In the genomic region with DNA sequence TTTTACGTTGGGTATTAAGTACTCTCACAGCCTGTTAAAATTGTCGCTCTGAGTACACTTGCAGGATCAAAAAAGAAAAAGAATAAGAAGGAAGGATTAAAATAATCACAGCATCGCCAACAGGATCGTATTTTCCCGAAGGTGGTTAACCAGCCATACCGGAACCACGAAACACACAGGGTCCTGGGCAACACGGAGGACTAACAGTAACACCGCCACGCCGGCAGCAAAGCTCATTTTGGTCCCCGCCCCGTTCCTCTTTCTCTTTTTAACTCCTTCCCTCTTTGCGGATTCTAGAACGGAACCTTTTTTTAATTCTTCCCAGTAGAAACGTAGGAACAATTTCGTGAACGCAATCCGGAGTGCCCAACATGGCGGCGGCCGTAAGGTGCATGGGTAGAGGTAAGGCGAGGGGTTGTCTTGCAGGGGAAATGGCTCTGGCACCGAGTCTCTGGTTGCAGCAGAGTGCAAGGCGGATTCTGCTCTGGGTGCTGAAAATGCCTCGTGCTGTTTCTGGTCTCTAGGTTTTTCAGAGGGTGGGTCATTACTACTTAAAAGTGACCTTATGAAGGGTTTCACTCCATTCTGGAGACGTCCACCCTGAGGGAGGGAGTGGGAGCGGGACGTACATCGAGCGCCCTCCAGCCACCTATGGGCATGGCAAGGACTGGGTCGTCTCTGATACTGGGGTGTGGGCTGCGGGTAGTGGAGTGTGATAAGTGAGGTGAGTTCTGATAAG, we compare ENCODE assay signal across 8 cellular contexts. TPM values are rescaled to one million over a fixed set of nuclear protein-coding genes. Genes with fewer than 3 reads are reported as not detected.
DNase-seq lines count a peak whose midpoint lies in the region; ATAC-seq and TF ChIP-seq lines count a peak whose summit lies in the region.

MRPL1 (plus strand) TSS at position 353 of the 739 bp plus-strand sequence; CDS start at position 372, 19 bp downstream.

- TF ChIP-seq RAD21 in liver (IDR thresholded peaks at IDR 0.05): peak; percentile 69 to 71

- peaks cover 0 to 2% (median 0%) of the 10 kb centered on the region in 4 donors for H3K36me3 ChIP-seq in liver (ENCODE audit: control insufficient read depth in 4 of 4, insufficient read depth in 3 of 4, low read depth in 1 of 4, low read length in 3 of 4)

- H3K9me3 ChIP-seq in liver (ENCODE audit: control insufficient read depth in 4 of 4, low read length in 3 of 4): no peaks in the 10 kb centered on the region

- peak within 1 kb of the TSS; percentile 98 to 100 for H3K9ac ChIP-seq in liver (ENCODE audit: low read depth in 1 of 2, low read length in 2 of 2)

- peaks cover 3 to 15% (median 6%) of the 10 kb centered on the region in 4 donors for H3K4me1 ChIP-seq in liver (ENCODE audit: control insufficient read depth in 4 of 4, insufficient read depth in 4 of 4, low read length in 3 of 4)

- ATAC-seq in GM19397 (IDR thresholded peaks at IDR 0.05; ENCODE audit: unreplicated experiment) (peak; percentile 85), HG03571 (IDR thresholded peaks at IDR 0.05; ENCODE audit: unreplicated experiment) (peak; percentile 86)

- H3K4me3 ChIP-seq in liver (ENCODE audit: low read depth in 1 of 3, low read length in 3 of 3): peak within 1 kb of the TSS; percentile 63 to 94 (median 89)

- H3K27ac ChIP-seq in C4-2B (peak within 1 kb of the TSS; percentile 77), liver (ENCODE audit: low read depth in 1 of 2, low read length in 2 of 2) (peak within 1 kb of the TSS; percentile 91 to 96)

- peak; percentile 97 for DNase-seq in NCI-H82 (lab: John Stamatoyannopoulos, UW)
- DNase-seq in activated CD4-positive, alpha-beta T cell treated with anti-CD3 and anti-CD28 coated beads, Interleukin-2, amount 50 U/mL, for 48 hours: peak; percentile 81 to 90
- peak; percentile 93 to 97 for DNase-seq in dermis microvascular lymphatic vessel endothelial cell (ENCODE audit: low read depth in 2 of 2)
- peak; percentile 91 for DNase-seq in stimulated activated CD4-positive, alpha-beta T cell treated with anti-CD3 and anti-CD28 coated beads, Interleukin-4, amount 100 ng/mL, for 24 hours

- no peaks in the 10 kb centered on the region for H3K27me3 ChIP-seq in liver (ENCODE audit: control insufficient read depth in 4 of 4, insufficient read depth in 4 of 4, low read length in 3 of 4)

- under 1% methylated on average over 33 of the region's 33 CpGs for WGBS in liver

- TF ChIP-seq CTCF in C4-2B (conservative IDR thresholded peaks at IDR 0.05): peak; percentile 26; the same call in 1 of the 2 replicates
- TF ChIP-seq CTCF in liver (IDR thresholded peaks at IDR 0.05; ENCODE audit: low read depth, low read length, missing input control): no peak

TF ChIP-seq in liver, 16 proteins besides CTCF, POLR2A, EP300 and RAD21:
- TF ChIP-seq YY1 (IDR thresholded peaks at IDR 0.05) (peak; percentile 99), ZBTB33 (IDR thresholded peaks at IDR 0.05) (peak; percentile 87), ATF3 (IDR thresholded peaks at IDR 0.05) (peak; percentile 82), NR2F2 (IDR thresholded peaks at IDR 0.05) (no peak), TAF1 (conservative IDR thresholded peaks at IDR 0.05) (peak; percentile 95), HNF4A (conservative IDR thresholded peaks at IDR 0.05) (peak; percentile 39 to 45), FOXA1 (IDR thresholded peaks at IDR 0.05) (peak; percentile 14), SP1 (IDR thresholded peaks at IDR 0.05) (peak; percentile 70), HNF4G (IDR thresholded peaks at IDR 0.05) (peak; percentile 14), GABPA (IDR thresholded peaks at IDR 0.05 in 1 of 2, conservative IDR thresholded peaks at IDR 0.05 in 1 of 2) (peak; percentile 84 to 95), RXRA (IDR thresholded peaks at IDR 0.05) (peak; percentile 44 to 54), FOXA2 (IDR thresholded peaks at IDR 0.05) (no peak), REST (IDR thresholded peaks at IDR 0.05) (peak; percentile 87), EGR1 (IDR thresholded peaks at IDR 0.05; ENCODE audit: low read depth in 2 of 2) (peak; percentile 59), JUND (IDR thresholded peaks at IDR 0.05) (peak in 1 of 2 donors; percentile 21)
- TF ChIP-seq, protein P1, sequence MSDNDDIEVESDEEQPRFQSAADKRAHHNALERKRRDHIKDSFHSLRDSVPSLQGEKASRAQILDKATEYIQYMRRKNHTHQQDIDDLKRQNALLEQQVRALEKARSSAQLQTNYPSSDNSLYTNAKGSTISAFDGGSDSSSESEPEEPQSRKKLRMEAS (IDR thresholded peaks at IDR 0.05): peak; percentile 92

RNA-seq across cellular contexts. Expression of gene MRPL1, which starts in this region (rescaled TPM):
- total RNA-seq in dermis microvascular lymphatic vessel endothelial cell: 11.4 and 23.1 TPM in 2 replicates
- 10 to 100 TPM; 10.5 to 16.6 TPM for total RNA-seq in liver
- polyA plus RNA-seq in liver: 10 to 100 TPM; 15.7 to 20.6 TPM

Comparison
In these comparisons a context has a peak if more than half of its experiments do, and no peak if none do; other contexts are left out.
1. Peak in every context shown above with its lines: DNase-seq, ATAC-seq, H3K4me3 ChIP-seq and H3K27ac ChIP-seq.